ENCODE assay signal across 2 cellular contexts in genomic region chr3:100067589-100067988, GRCh38.
A peak's percentile ranks its signal among the peaks of the same experiment; 100 is the strongest.
TF ChIP-seq lines count a peak whose summit lies in the region.

No MANE protein-coding gene starts in this region.

TF ChIP-seq in IMR-90, 13 proteins besides CTCF, POLR2A, EP300 and RAD21:
- TF ChIP-seq CHD1 (IDR thresholded peaks at IDR 0.05; ENCODE audit: low read depth, low read length) (no peak), RCOR1 (IDR thresholded peaks at IDR 0.05; ENCODE audit: insufficient replicate concordance, low read length) (no peak), NFE2L2 (IDR thresholded peaks at IDR 0.05; ENCODE audit: low read depth, low read length) (no peak)
TF ChIP-seq in IMR-90: peak in this region for 0.

TF ChIP-seq in HepG2, 621 proteins besides CTCF, POLR2A, EP300 and RAD21:
- TF ChIP-seq HNRNPUL1 (IDR thresholded peaks at IDR 0.05; ENCODE audit: low read depth, low read length) (peak; percentile 76; the same call in 1 of the 2 replicates), ZC3H4 (CRISPR knock-in tag; IDR thresholded peaks at IDR 0.05; ENCODE audit: borderline replicate concordance) (no peak), CBX1 (IDR thresholded peaks at IDR 0.05; ENCODE audit: low read depth) (no peak), ZNF891 (CRISPR knock-in tag; IDR thresholded peaks at IDR 0.05) (no peak), GZF1 (CRISPR knock-in tag; IDR thresholded peaks at IDR 0.05) (no peak), ZNF550 (CRISPR knock-in tag; IDR thresholded peaks at IDR 0.05; ENCODE audit: borderline replicate concordance) (no peak), ZBTB25 (CRISPR knock-in tag; IDR thresholded peaks at IDR 0.05) (0 out of 2 replicates have a peak, but pooled peaks have one; percentile 26), BRD4 (CRISPR knock-in tag; IDR thresholded peaks at IDR 0.05) (no peak), ZNF414 (CRISPR knock-in tag; IDR thresholded peaks at IDR 0.05) (no peak), ZNF7 (CRISPR knock-in tag; IDR thresholded peaks at IDR 0.05) (no peak), ETS1 (CRISPR knock-in tag; IDR thresholded peaks at IDR 0.05) (no peak), HNF1A (IDR thresholded peaks at IDR 0.05; ENCODE audit: low read depth) (peak; percentile 42; the same call in 1 of the 2 replicates), HNF1A (CRISPR knock-in tag; IDR thresholded peaks at IDR 0.05; ENCODE audit: borderline replicate concordance) (peak; percentile 21; the same call in 1 of the 2 replicates)
